In the genomic region with DNA sequence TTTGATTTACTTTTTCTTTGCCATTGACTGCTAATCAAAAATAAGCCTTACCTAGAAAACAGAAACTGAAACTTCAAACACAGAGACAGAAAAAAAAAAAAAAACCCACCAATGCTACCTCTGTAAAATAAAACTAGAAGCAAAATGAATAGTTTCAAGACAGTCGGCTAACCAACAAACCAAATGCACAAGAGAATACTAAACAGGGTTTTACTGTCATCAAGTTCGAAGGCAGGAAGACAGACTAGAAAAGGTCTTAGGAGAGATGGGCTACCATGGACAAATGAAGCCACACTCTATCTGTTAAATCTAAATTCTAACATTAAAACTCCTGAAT, we compare ENCODE assay signal across 10 cellular contexts. TPM values are rescaled to one million over a fixed set of nuclear protein-coding genes. Genes with fewer than 3 reads are reported as not detected.
DNase-seq lines count a peak whose midpoint lies in the region; ATAC-seq lines count a peak whose summit lies in the region.
"Had no signal": no experiment of that assay in that cellular context is flagged by ENCODE, and none has a peak within 500 bp of the region (broad histone marks: within the 10 kb centered on the region; RNA-seq: fewer than 3 reads in every experiment).

No MANE protein-coding gene starts in this region.

- H3K36me3 ChIP-seq in naive thymus-derived CD4-positive, alpha-beta T cell (ENCODE audit: control insufficient read depth in 2 of 3, insufficient read depth in 3 of 3, low read length in 3 of 3), result peaks cover 0 to 32% (median 10%) of the 10 kb centered on the region in 3 experiments
- H3K36me3 ChIP-seq: prostate gland had no signal

- CTCF ChIA-PET in naive thymus-derived CD4-positive, alpha-beta T cell (lab: Charles Lee), result no interaction called here

- intact Hi-C loops in naive thymus-derived CD4-positive, alpha-beta T cell (cut with micrococcal nuclease), result loop anchor here (1.0 to 5.0 kb wide), 4 partner anchors 10 to 255 kb away; partner anchors contain the start of gene SEL1L (in 1 of the 2)

- peak overlapping the region in 9 of 10 donors; percentile 59 to 89 (median 75) for H3K4me3 Mint-ChIP-seq in naive thymus-derived CD4-positive, alpha-beta T cell

- H3K9me3 ChIP-seq in naive thymus-derived CD4-positive, alpha-beta T cell (ENCODE audit: control insufficient read depth in 2 of 3, low read length in 3 of 3), result no peaks in the 10 kb centered on the region
- H3K9me3 ChIP-seq: prostate gland had no signal

- H3K27me3 ChIP-seq in naive thymus-derived CD4-positive, alpha-beta T cell (ENCODE audit: control insufficient read depth in 2 of 2, insufficient read depth in 2 of 2, low read length in 2 of 2), result no peaks in the 10 kb centered on the region

- H3K27ac Mint-ChIP-seq in naive thymus-derived CD4-positive, alpha-beta T cell, result peak overlapping the region; percentile 84 to 97 (median 91)

- H3K27ac ChIP-seq in naive thymus-derived CD4-positive, alpha-beta T cell (ENCODE audit: low read depth, low read length), result peak overlapping the region; percentile 68
- H3K27ac ChIP-seq: prostate gland had no signal

- H3K4me1 ChIP-seq in naive thymus-derived CD4-positive, alpha-beta T cell (ENCODE audit: control insufficient read depth in 2 of 2, insufficient read depth in 2 of 2, low read length in 2 of 2), result peaks cover 9 to 14% of the 10 kb centered on the region in 2 donors
- H3K4me1 ChIP-seq: prostate gland had no signal

- peaks cover 19 to 58% (median 38%) of the 10 kb centered on the region in 7 donors for H3K4me1 Mint-ChIP-seq in naive thymus-derived CD4-positive, alpha-beta T cell

- H3K9me3 Mint-ChIP-seq in naive thymus-derived CD4-positive, alpha-beta T cell, result no peaks in the 10 kb centered on the region

- peak; percentile 67 for ATAC-seq in GM18858 (IDR thresholded peaks at IDR 0.05; ENCODE audit: unreplicated experiment)
- peak; percentile 51 for ATAC-seq in GM21737 (IDR thresholded peaks at IDR 0.05; ENCODE audit: unreplicated experiment)
- ATAC-seq in HG03571 (IDR thresholded peaks at IDR 0.05; ENCODE audit: unreplicated experiment), result peak; percentile 71
- ATAC-seq in naive thymus-derived CD4-positive, alpha-beta T cell, result peak; percentile 54

- no peaks in the 10 kb centered on the region for H3K27me3 Mint-ChIP-seq in naive thymus-derived CD4-positive, alpha-beta T cell

- peak in 5 of 9 donors; percentile 10 to 25 (median 18) for DNase-seq in naive thymus-derived CD4-positive, alpha-beta T cell
- DNase-seq in globus pallidus (ENCODE audit: low spot score) (no peak), NCI-H526 (lab: John Stamatoyannopoulos, UW) (no peak), DMS114 treated with DMSO at 0.1 percent for 48 hours (lab: John Stamatoyannopoulos, UW; ENCODE audit: unreplicated experiment) (no peak), ecto neural progenitor cell (ENCODE audit: low spot score) (no peak)
- DNase-seq: NCI-H510A treated with DMSO at 0.1 percent for 48 hours had no signal

- H3K36me3 Mint-ChIP-seq in naive thymus-derived CD4-positive, alpha-beta T cell, result peaks cover 0 to 38% (median 11%) of the 10 kb centered on the region in 5 donors

- peak overlapping the region; percentile 4 for H3K4me3 ChIP-seq in naive thymus-derived CD4-positive, alpha-beta T cell (ENCODE audit: low read length)
- H3K4me3 ChIP-seq: prostate gland had no signal

- POLR2A ChIA-PET in naive thymus-derived CD4-positive, alpha-beta T cell (lab: Charles Lee), result no interaction called here

RNA-seq across cellular contexts. Expression of gene SEL1L, which starts 59.5 kb away (rescaled TPM):
- total RNA-seq in naive thymus-derived CD4-positive, alpha-beta T cell, result 10 to 100 TPM; 43.5 to 72.2 (median 57.0) TPM
- polyA plus RNA-seq in naive thymus-derived CD4-positive, alpha-beta T cell, result 10 to 100 TPM; 15.4 to 17.7 TPM

Comparison
In these comparisons a context has a peak if more than half of its experiments do, and no peak if none do; other contexts are left out.
1. DNase-seq: peak in naive thymus-derived CD4-positive, alpha-beta T cell (5 of 9); none in globus pallidus (single experiment), NCI-H526 (0 of 2), DMS114 treated with DMSO at 0.1 percent for 48 hours (single experiment) and ecto neural progenitor cell (single experiment).
2. Peak in every context shown above with its lines, with median percentiles within 50 percentile points of each other: ATAC-seq.